In genomic region chr1:168735987-168736386, GRCh38 we compare ENCODE assay signal across 32 cellular contexts. TPM values are rescaled to one million over a fixed set of nuclear protein-coding genes. Genes with fewer than 3 reads are reported as not detected.
"Had no signal": no experiment of that assay in that cellular context is flagged by ENCODE, and none has a peak within 500 bp of the region (broad histone marks: within the 10 kb centered on the region; RNA-seq: fewer than 3 reads in every experiment).

No MANE protein-coding gene starts in this region.

- ATAC-seq: activated naive CD4-positive, alpha-beta T cell treated with anti-CD3 and anti-CD28 coated beads, Interleukin-2, amount 50 U/mL, for 72 hours; activated naive CD8-positive, alpha-beta T cell treated with anti-CD3 and anti-CD28 coated beads, Interleukin-2, amount 50 U/mL, for 24 hours; activated T-cell treated with anti-CD3 and anti-CD28 coated beads, Interleukin-2, amount 50 U/mL, for 4 hours; activated T-cell treated with anti-CD3 and anti-CD28 coated beads, Interleukin-2, amount 50 U/mL, for 72 hours; activated T-helper 17 cell treated with anti-CD3 and anti-CD28 coated beads, Interleukin-2, amount 50 U/mL, for 72 hours; body of pancreas had no signal

- DNase-seq: activated effector memory CD4-positive, alpha-beta T cell treated with anti-CD3 and anti-CD28 coated beads, Interleukin-2, amount 50 U/mL, for 16 hours; activated effector memory CD4-positive, alpha-beta T cell treated with Interleukin-2 at 50 U/mL for 16 hours; activated gamma-delta T cell; activated gamma-delta T cell treated with Interleukin-2 at 50 U/mL for 16 hours; activated naive CD4-positive, alpha-beta T cell; activated naive CD4-positive, alpha-beta T cell treated with anti-CD3 and anti-CD28 coated beads for 36 hours; activated naive CD4-positive, alpha-beta T cell treated with anti-CD3 and anti-CD28 coated beads, Interleukin-2, amount 10 ng/mL, durations not matched to agents 7 days and 5 days; activated naive CD4-positive, alpha-beta T cell treated with anti-CD3 and anti-CD28 coated beads, Interleukin-2, amount 50 U/mL, for 16 hours; activated naive CD4-positive, alpha-beta T cell treated with Interleukin-2 at 50 U/mL for 16 hours; activated naive CD8-positive, alpha-beta T cell treated with anti-CD3 and anti-CD28 coated beads for 36 hours; activated naive CD8-positive, alpha-beta T cell treated with anti-CD3 and anti-CD28 coated beads, Interleukin-2, amount 10 ng/mL, durations not matched to agents 7 days and 5 days; activated naive CD8-positive, alpha-beta T cell treated with anti-CD3 and anti-CD28 coated beads, Interleukin-2, amount 50 U/mL, for 24 hours; activated T-cell treated with anti-CD3 and anti-CD28 coated beads, Interleukin-2, amount 50 U/mL, for 24 hours; activated T-cell treated with anti-CD3 and anti-CD28 coated beads, Interleukin-2, amount 50 U/mL, for 4 hours; activated T-cell treated with anti-CD3 and anti-CD28 coated beads, Interleukin-2, amount 50 U/mL, for 48 hours; activated T-cell treated with anti-CD3 and anti-CD28 coated beads, Interleukin-2, amount 50 U/mL, for 72 hours; adrenal gland; amniotic stem cell; amygdala; aorta; body of pancreas; brain microvascular endothelial cell; caudate nucleus; central memory CD4-positive, alpha-beta T cell; cerebellar nuclear complex had no signal

RNA-seq across cellular contexts. Expression of gene DPT, which starts 7.0 kb away (rescaled TPM):
- total RNA-seq: activated naive CD4-positive, alpha-beta T cell treated with anti-CD3 and anti-CD28 coated beads for 36 hours; activated naive CD4-positive, alpha-beta T cell treated with anti-CD3 and anti-CD28 coated beads, Interleukin-2, amount 50 U/mL, for 72 hours; activated naive CD8-positive, alpha-beta T cell treated with anti-CD3 and anti-CD28 coated beads for 36 hours; activated naive CD8-positive, alpha-beta T cell treated with anti-CD3 and anti-CD28 coated beads, Interleukin-2, amount 10 ng/mL, durations not matched to agents 7 days and 5 days; activated T-cell treated with anti-CD3 and anti-CD28 coated beads, Interleukin-2, amount 50 U/mL, for 4 hours; activated T-cell treated with anti-CD3 and anti-CD28 coated beads, Interleukin-2, amount 50 U/mL, for 72 hours; activated T-helper 1 cell treated with anti-CD3 and anti-CD28 coated beads, Interleukin-12 subunit alpha, Interleukin-12 subunit beta, Interleukin-2, Interleukin-4 antibody, amounts not matched to agents 30 ng/mL and 10 ng/mL and 1 ng/mL, durations not matched to agents 14 hours and 24 hours and 36 hours; activated T-helper 17 cell treated with anti-CD3 and anti-CD28 coated beads, Interleukin-2, amount 50 U/mL, for 72 hours; activated T-helper 2 cell treated with anti-CD3 and anti-CD28 coated beads, Interferon-gamma antibody, Interleukin-2, Interleukin-4, amounts not matched to agents 10 μg/mL and 5 μg/mL and 100 μg/mL, durations not matched to agents 14 hours and 24 hours and 36 hours; astrocyte; bronchial epithelial cell; cardiac muscle cell had no signal
